Comparison of ENCODE assay signal across 12 cellular contexts in genomic region chr22:37569009-37569920, GRCh38. TPM values are rescaled to one million over a fixed set of nuclear protein-coding genes. Genes with fewer than 3 reads are reported as not detected.
DNase-seq lines count a peak whose midpoint lies in the region; FAIRE-seq and TF ChIP-seq lines count a peak whose summit lies in the region.
"Had no signal": no experiment of that assay in that cellular context is flagged by ENCODE, and none has a peak within 500 bp of the region (broad histone marks: within the 10 kb centered on the region; RNA-seq: fewer than 3 reads in every experiment).

No MANE protein-coding gene starts in this region.

- intact Hi-C loops in dorsolateral prefrontal cortex (cut with DNase I) = no loop called here

- TF ChIP-seq CTCF in dorsolateral prefrontal cortex (IDR thresholded peaks at IDR 0.05 in 54 of 56, conservative IDR thresholded peaks at IDR 0.05 in 2 of 56; ENCODE audit: low read depth in 1 of 56, partially characterized antibody in 56 of 56) = peak in 5 of 56 donors; percentile 11 to 31 (median 12)
- TF ChIP-seq CTCF in tibial nerve (IDR thresholded peaks at IDR 0.05) = no peak

- H3K36me3 ChIP-seq in tibial nerve = peaks cover 0 to 31% (median 0%) of the 10 kb centered on the region in 3 donors

- H3K27ac ChIP-seq in dorsolateral prefrontal cortex (peak overlapping the region; percentile 66 to 100 (median 98)), tibial nerve (peak overlapping the region in 3 of 4 donors; percentile 69 to 100 (median 100))

- no peak for FAIRE-seq in HTR-8/SVneo (lab: Jason Lieb, UNC)
- FAIRE-seq: TTC549 had no signal

- H3K27me3 ChIP-seq in dorsolateral prefrontal cortex (no peaks in the 10 kb centered on the region), tibial nerve (no peaks in the 10 kb centered on the region)
- H3K27me3 ChIP-seq: suprapubic skin had no signal

- WGBS in tibial nerve, 2 donors = 41 to 46% methylated on average over 21 of the region's 21 CpGs

- peaks cover 6 to 79% (median 54%) of the 10 kb centered on the region in 4 donors for H3K4me1 ChIP-seq in tibial nerve

- H3K4me3 ChIP-seq in dorsolateral prefrontal cortex (peak overlapping the region in 4 of 59 donors; percentile 2 to 20 (median 12)), tibial nerve (no peak overlapping the region)
- H3K4me3 ChIP-seq: suprapubic skin had no signal

- no peak for TF ChIP-seq POLR2A in tibial nerve (IDR thresholded peaks at IDR 0.05)

- TF ChIP-seq EP300 in tibial nerve (IDR thresholded peaks at IDR 0.05) = peak in 1 of 2 donors; percentile 4

- no peaks in the 10 kb centered on the region for H3K9me3 ChIP-seq in tibial nerve
- H3K9me3 ChIP-seq: suprapubic skin had no signal

- DNase-seq in M059J (ENCODE audit: low read depth) (peak; percentile 10), dorsolateral prefrontal cortex (peak; percentile 32 to 95 (median 89)), medulla oblongata (ENCODE audit: extremely low spot score) (peak; percentile 89), tibial nerve (ENCODE audit: low spot score in 2 of 2) (no peak), NCI-H2196 (lab: John Stamatoyannopoulos, UW; ENCODE audit: unreplicated experiment) (no peak), glomerular visceral epithelial cell (ENCODE audit: extremely low spot score) (no peak), HTR-8/SVneo (ENCODE audit: insufficient read length, low spot score) (no peak)
- DNase-seq in activated naive CD4-positive, alpha-beta T cell treated with anti-CD3 and anti-CD28 coated beads, Interleukin-2, amount 50 U/mL, for 16 hours = no peak
- DNase-seq: DMS153, NCI-H2081 had no signal

RNA-seq across cellular contexts. Expression of gene CDC42EP1, which starts 9.0 kb away (rescaled TPM):
- total RNA-seq in M059J (2014; rRNA removed; shearing (Covaris generic)) = 44.3 and 51.7 TPM in 2 replicates
- 100 to 1,000 TPM in 9 of 120 experiments, 10 to 100 TPM in 111; 12.4 to 203 (median 48.3) TPM for total RNA-seq in dorsolateral prefrontal cortex
- total RNA-seq in tibial nerve = 10 to 100 TPM; 28.4 to 53.4 (median 33.4) TPM

RNA-seq across cellular contexts. Expression of gene LGALS2, which starts 10.6 kb away (rescaled TPM):
- total RNA-seq in M059J (2014; rRNA removed; shearing (Covaris generic)) = not detected in 2 replicates
- total RNA-seq in dorsolateral prefrontal cortex (1 to 10 TPM in 3 of 120 experiments, not detected in 117; 1.4 to 2.5 (median 1.5) TPM), tibial nerve (not detected)
- total RNA-seq: suprapubic skin had no signal

RNA-seq across cellular contexts. Expression of gene GGA1, which starts 39.4 kb away (rescaled TPM):
- total RNA-seq in M059J (2014; rRNA removed; shearing (Covaris generic)) = 11.7 and 21.8 TPM in 2 replicates
- total RNA-seq in dorsolateral prefrontal cortex (10 to 100 TPM; 45.6 to 94.6 (median 65.5) TPM), tibial nerve (10 to 100 TPM; 66.3 to 99.0 (median 77.2) TPM)

RNA-seq across cellular contexts. Expression of gene CARD10, which starts 50.0 kb away (rescaled TPM):
- total RNA-seq in M059J (2014; rRNA removed; shearing (Covaris generic)) = 8.3 and 10.6 TPM in 2 replicates
- total RNA-seq in dorsolateral prefrontal cortex = 1 to 10 TPM; 1.0 to 7.3 (median 2.8) TPM
- 10 to 100 TPM; 12.5 to 21.6 (median 17.0) TPM for total RNA-seq in tibial nerve

Comparison
In these comparisons a context has a peak if more than half of its experiments do, and no peak if none do; other contexts are left out.
1. DNase-seq: peak in M059J (single experiment), dorsolateral prefrontal cortex (10 of 10) and medulla oblongata (single experiment); none in tibial nerve (0 of 2), NCI-H2196 (single experiment), glomerular visceral epithelial cell (single experiment), activated naive CD4-positive, alpha-beta T cell treated with anti-CD3 and anti-CD28 coated beads, Interleukin-2, amount 50 U/mL, for 16 hours (single experiment) and HTR-8/SVneo (single experiment).